ENCODE assay signal across 8 cellular contexts in the genomic region with DNA sequence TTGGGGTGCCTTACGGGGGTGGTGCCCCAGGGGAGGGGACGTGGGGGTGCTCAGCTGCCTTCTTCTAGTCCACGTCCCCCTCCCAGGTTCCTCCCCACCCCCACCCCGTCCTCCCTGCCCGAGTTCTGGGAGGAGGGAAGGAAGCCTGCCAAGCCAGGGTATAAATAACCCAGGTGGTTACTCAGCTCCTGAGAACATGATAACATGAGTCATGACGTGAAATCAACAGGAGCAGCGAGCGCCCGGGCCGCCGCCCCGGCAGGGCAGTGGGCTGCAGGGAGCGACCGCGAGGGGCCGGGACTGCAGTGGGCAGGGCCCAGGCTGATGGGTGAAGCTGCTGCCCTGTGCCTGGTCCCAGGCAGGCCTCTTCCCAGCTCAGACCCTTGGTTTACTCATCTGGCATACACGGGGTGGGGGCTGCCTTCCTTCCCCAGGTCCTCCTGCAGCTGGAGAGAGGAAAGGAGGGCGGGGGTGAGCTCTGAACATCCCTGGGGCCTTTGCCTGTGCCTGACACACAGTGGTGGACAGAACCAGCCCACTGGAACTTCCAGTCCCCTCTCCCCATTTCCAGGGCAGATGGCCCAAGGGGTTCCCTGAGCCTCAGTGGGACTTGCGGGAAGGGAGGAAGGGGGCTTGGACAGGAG. TPM values are rescaled to one million over a fixed set of nuclear protein-coding genes. Genes with fewer than 3 reads are reported as not detected.
DNase-seq lines count a peak whose midpoint lies in the region; ATAC-seq, FAIRE-seq and TF ChIP-seq lines count a peak whose summit lies in the region.

No MANE protein-coding gene starts in this region.

- 8 to 9% methylated on average over 12 to 18 of the region's 19 CpGs for WGBS in body of pancreas, 2 donors
- WGBS in thyroid gland, 2 donors = 19 to 22% methylated on average over 7 to 18 of the region's 19 CpGs

- H3K4me3 ChIP-seq in body of pancreas (no peak overlapping the region), kidney (ENCODE audit: low read length in 2 of 2) (no peak overlapping the region), thyroid gland (replicated peaks in 1 of 3) (no peak overlapping the region)
- H3K4me3 ChIP-seq in effector memory CD4-positive, alpha-beta T cell (ENCODE audit: insufficient read depth, low read depth, low read length, poor library complexity, severe bottlenecking) = no peak overlapping the region

- TF ChIP-seq POLR2A in body of pancreas (IDR thresholded peaks at IDR 0.05) = peak; percentile 22 to 47 (median 31)
- TF ChIP-seq POLR2A in thyroid gland (IDR thresholded peaks at IDR 0.05) = no peak

- DNase-seq in NCI-H748 (lab: John Stamatoyannopoulos, UW; ENCODE audit: unreplicated experiment) = peak; percentile 28
- no peak for DNase-seq in NCI-H748 treated with DMSO at 0.1 percent for 48 hours (lab: John Stamatoyannopoulos, UW)
- peak; percentile 48 for DNase-seq in NCI-H460 (ENCODE audit: extremely low read depth, low read depth)
- peak; percentile 81 to 95 (median 92) for DNase-seq in body of pancreas
- peak; percentile 87 for DNase-seq in kidney
- peak; percentile 76 to 77 for DNase-seq in thyroid gland
- no peak for DNase-seq in effector memory CD4-positive, alpha-beta T cell
- no peak for DNase-seq in NK-92 (lab: John Stamatoyannopoulos, UW; ENCODE audit: unreplicated experiment)

- H3K27me3 ChIP-seq in body of pancreas (no peaks in the 10 kb centered on the region), thyroid gland (no peaks in the 10 kb centered on the region)
- no peaks in the 10 kb centered on the region for H3K27me3 ChIP-seq in effector memory CD4-positive, alpha-beta T cell (replicated peaks; ENCODE audit: control insufficient read depth, insufficient read depth, low read length, poor library complexity, severe bottlenecking)

- H3K36me3 ChIP-seq in body of pancreas (replicated peaks in 1 of 2; ENCODE audit: insufficient read depth in 1 of 2, low read depth in 2 of 2) (no peaks in the 10 kb centered on the region), kidney (ENCODE audit: control insufficient read depth in 1 of 2, insufficient read depth in 2 of 2, low read length in 2 of 2) (no peaks in the 10 kb centered on the region), thyroid gland (no peaks in the 10 kb centered on the region)
- no peaks in the 10 kb centered on the region for H3K36me3 ChIP-seq in effector memory CD4-positive, alpha-beta T cell (ENCODE audit: control insufficient read depth, insufficient read depth, low read length)

- H3K9ac ChIP-seq in kidney (ENCODE audit: low read length in 2 of 2) = peak overlapping the region in 1 of 2 donors; percentile 55

- peak overlapping the region; percentile 45 to 72 (median 65) for H3K27ac ChIP-seq in body of pancreas
- H3K27ac ChIP-seq in kidney (ENCODE audit: low read depth in 2 of 2, low read length in 2 of 2) = peak overlapping the region; percentile 8 to 69
- H3K27ac ChIP-seq in thyroid gland = peak overlapping the region in 2 of 3 donors; percentile 46 to 58
- no peak overlapping the region for H3K27ac ChIP-seq in effector memory CD4-positive, alpha-beta T cell (ENCODE audit: insufficient read depth, low read length, poor library complexity, severe bottlenecking)

- intact Hi-C loops in body of pancreas (cut with DNase I) = no loop called here
- intact Hi-C loops in kidney (cut with DNase I) = no loop called here
- intact Hi-C loops in thyroid gland (cut with DNase I) = no loop called here

- peak; percentile 90 for ATAC-seq in body of pancreas

- peaks cover 54% of the 10 kb centered on the region for H3K4me1 ChIP-seq in body of pancreas
- H3K4me1 ChIP-seq in kidney (ENCODE audit: control insufficient read depth in 1 of 2, insufficient read depth in 1 of 2, low read depth in 1 of 2, low read length in 2 of 2) = peaks cover 6 to 23% of the 10 kb centered on the region in 2 donors
- peaks cover 9 to 38% of the 10 kb centered on the region in 2 donors for H3K4me1 ChIP-seq in thyroid gland
- peaks cover 25% of the 10 kb centered on the region for H3K4me1 ChIP-seq in effector memory CD4-positive, alpha-beta T cell (ENCODE audit: control insufficient read depth, insufficient read depth, low read length, poor library complexity, severe bottlenecking)

- no peak for FAIRE-seq in kidney (lab: Jason Lieb, UNC)

- no peaks in the 10 kb centered on the region for H3K9me3 ChIP-seq in body of pancreas
- H3K9me3 ChIP-seq in kidney (ENCODE audit: control insufficient read depth in 1 of 2, low read length in 2 of 2) = no peaks in the 10 kb centered on the region
- no peaks in the 10 kb centered on the region for H3K9me3 ChIP-seq in thyroid gland
- no peaks in the 10 kb centered on the region for H3K9me3 ChIP-seq in effector memory CD4-positive, alpha-beta T cell (ENCODE audit: control insufficient read depth, low read length)

- TF ChIP-seq CTCF in body of pancreas (IDR thresholded peaks at IDR 0.05) = no peak
- no peak for TF ChIP-seq CTCF in kidney (IDR thresholded peaks at IDR 0.05; ENCODE audit: borderline replicate concordance, extremely low read depth, insufficient read depth)
- no peak for TF ChIP-seq CTCF in thyroid gland (IDR thresholded peaks at IDR 0.05)

RNA-seq across cellular contexts. Expression of a gene that starts 8.8 kb away (rescaled TPM):
- total RNA-seq in NCI-H460 (2014; rRNA removed; shearing (Covaris generic)) = not detected in 2 replicates
- polyA plus RNA-seq in NCI-H460 (2014; cell fraction: nucleus; rRNA removed) = not detected in 2 replicates
- 10 to 100 TPM in 1 of 2 donors, 1 to 10 TPM in 1; 7.0 to 15.8 TPM for total RNA-seq in body of pancreas
- total RNA-seq in kidney = 14.2 TPM
- polyA plus RNA-seq in kidney (ENCODE audit: insufficient read depth, low read depth, low replicate concordance) = 10.4 TPM
- total RNA-seq in thyroid gland = 10 to 100 TPM in 1 of 4 donors, 1 to 10 TPM in 3; 3.6 to 10.5 (median 3.9) TPM

Comparison
In these comparisons a context has a peak if more than half of its experiments do, and no peak if none do; other contexts are left out.
1. DNase-seq: peak in NCI-H748 (single experiment), NCI-H460 (single experiment), body of pancreas (4 of 4), kidney (single experiment) and thyroid gland (2 of 2); none in NCI-H748 treated with DMSO at 0.1 percent for 48 hours (single experiment), effector memory CD4-positive, alpha-beta T cell (0 of 3) and NK-92 (single experiment).
2. POLR2A ChIP-seq: peak in body of pancreas (3 of 3); none in thyroid gland (0 of 2).